8 cellular contexts compared by ENCODE assay signal in the genomic region with DNA sequence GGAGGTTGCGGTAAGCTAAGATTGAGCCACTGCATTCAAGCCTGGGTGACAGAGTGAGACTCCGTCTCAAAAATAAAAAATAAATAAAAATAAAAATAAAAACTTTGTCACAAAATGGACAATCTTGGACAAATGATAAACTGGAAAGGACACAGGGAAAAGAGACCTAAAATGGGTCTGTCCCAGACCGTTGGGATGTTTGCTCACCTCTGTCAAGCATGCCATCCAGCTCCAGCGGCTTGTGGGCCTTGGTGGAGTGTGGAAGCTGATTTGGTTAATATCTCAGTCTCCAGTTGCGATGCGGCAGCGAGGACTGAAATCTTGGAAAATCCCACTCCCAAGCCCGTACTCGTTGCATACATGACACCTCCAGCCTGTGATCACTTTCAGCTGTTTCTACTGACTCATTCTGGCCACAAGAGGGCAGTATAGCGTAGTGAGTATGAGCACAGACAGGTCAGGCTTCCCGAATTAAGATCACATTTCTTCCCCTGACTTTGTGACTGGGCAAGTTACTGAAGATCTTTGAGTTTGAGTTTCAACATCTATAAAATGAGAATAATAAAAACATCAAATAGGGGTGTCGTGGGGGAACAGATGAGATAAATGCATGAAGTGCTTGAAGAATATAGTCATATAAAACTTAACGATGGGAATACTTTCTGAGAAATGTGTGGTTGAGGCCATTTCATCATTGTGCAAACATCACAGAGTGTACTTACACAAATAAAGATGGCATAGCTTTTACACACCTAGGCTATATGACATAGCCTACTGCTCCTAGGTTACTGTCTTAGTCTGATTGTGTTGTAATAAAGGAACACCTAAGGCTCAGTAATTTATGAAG. TPM values are rescaled to one million over a fixed set of nuclear protein-coding genes. Genes with fewer than 3 reads are reported as not detected.
A peak's percentile ranks its signal among the peaks of the same experiment; 100 is the strongest.
DNase-seq lines count a peak whose midpoint lies in the region; ATAC-seq, FAIRE-seq and TF ChIP-seq lines count a peak whose summit lies in the region.

No MANE protein-coding gene starts in this region.

- peaks cover 2% of the 10 kb centered on the region; the same call in 2 of the 3 replicates for H3K4me1 Mint-ChIP-seq in GM23338
- peaks cover 2% of the 10 kb centered on the region for H3K4me1 Mint-ChIP-seq in osteocyte (ENCODE audit: unreplicated experiment)

- peak; percentile 75 for FAIRE-seq in frontal cortex (lab: Jason Lieb, UNC)

- H3K4me3 ChIP-seq in GM23338 = no peak overlapping the region
- H3K4me3 ChIP-seq in Loucy (ENCODE audit: low read length, poor library complexity, severe bottlenecking) = no peak overlapping the region
- no peak overlapping the region for H3K4me3 ChIP-seq in SJCRH30
- no peak overlapping the region for H3K4me3 ChIP-seq in upper lobe of right lung

- no peaks in the 10 kb centered on the region for H3K4me1 ChIP-seq in GM23338 (ENCODE audit: insufficient read depth)
- no peaks in the 10 kb centered on the region for H3K4me1 ChIP-seq in Loucy (ENCODE audit: insufficient read depth, low read length, poor library complexity, severe bottlenecking)
- no peaks in the 10 kb centered on the region for H3K4me1 ChIP-seq in SJCRH30
- no peaks in the 10 kb centered on the region for H3K4me1 ChIP-seq in upper lobe of right lung

- H3K27ac ChIP-seq in GM23338 (ENCODE audit: low read depth) (no peak overlapping the region), SJCRH30 (no peak overlapping the region), upper lobe of right lung (no peak overlapping the region)

- H3K27ac Mint-ChIP-seq in GM23338 (no peak overlapping the region), osteocyte (ENCODE audit: unreplicated experiment) (no peak overlapping the region)

- H3K9me3 ChIP-seq in Loucy (ENCODE audit: insufficient read depth, low read depth, low read length) = no peaks in the 10 kb centered on the region
- no peaks in the 10 kb centered on the region for H3K9me3 ChIP-seq in SJCRH30 (replicated peaks)
- H3K9me3 ChIP-seq in upper lobe of right lung = no peaks in the 10 kb centered on the region

- H3K36me3 Mint-ChIP-seq in GM23338 (ENCODE audit: low read depth) (no peaks in the 10 kb centered on the region), osteocyte (ENCODE audit: unreplicated experiment) (no peaks in the 10 kb centered on the region)

- H3K79me2 ChIP-seq in GM23338 (replicated peaks; ENCODE audit: insufficient read depth) (no peaks in the 10 kb centered on the region), Loucy (ENCODE audit: insufficient read depth, low read length) (no peaks in the 10 kb centered on the region)

- H3K36me3 ChIP-seq in GM23338 (ENCODE audit: insufficient read depth) = no peaks in the 10 kb centered on the region
- no peaks in the 10 kb centered on the region for H3K36me3 ChIP-seq in Loucy (ENCODE audit: insufficient read depth, low read length)
- H3K36me3 ChIP-seq in SJCRH30 = no peaks in the 10 kb centered on the region
- no peaks in the 10 kb centered on the region for H3K36me3 ChIP-seq in upper lobe of right lung

- DNase-seq in G401 (ENCODE audit: low spot score) (peak; percentile 85), GM23338 (ENCODE audit: low spot score) (peak; percentile 96), SJCRH30 (peak; percentile 50 to 83), frontal cortex (ENCODE audit: low spot score in 2 of 2) (peak; percentile 66 to 71), osteocyte (ENCODE audit: extremely low spot score, unreplicated experiment) (no peak), upper lobe of right lung (no peak)
- DNase-seq in activated gamma-delta T cell treated with anti-CD3 and anti-CD28 coated beads, Interleukin-2, amount 50 U/mL, for 16 hours (ENCODE audit: low read depth) = peak; percentile 48

- no peak overlapping the region for H3K4me3 Mint-ChIP-seq in GM23338
- no peak overlapping the region for H3K4me3 Mint-ChIP-seq in osteocyte (ENCODE audit: unreplicated experiment)

- no peaks in the 10 kb centered on the region for H3K27me3 Mint-ChIP-seq in GM23338 (ENCODE audit: insufficient read depth, low read depth, poor library complexity)
- H3K27me3 Mint-ChIP-seq in osteocyte (ENCODE audit: unreplicated experiment) = peaks cover 15% of the 10 kb centered on the region

- H3K4me2 ChIP-seq in GM23338 = no peak overlapping the region
- no peak overlapping the region for H3K4me2 ChIP-seq in Loucy (ENCODE audit: low read depth, low read length, poor library complexity, severe bottlenecking)

- H3K9me2 ChIP-seq in GM23338 (ENCODE audit: insufficient read depth) = no peaks in the 10 kb centered on the region
- H3K9me2 ChIP-seq in Loucy (replicated peaks; ENCODE audit: low read depth, low read length) = no peaks in the 10 kb centered on the region

- no peak overlapping the region for H3K9ac ChIP-seq in Loucy (ENCODE audit: low read depth, low read length, poor library complexity, severe bottlenecking)

- intact Hi-C loops in upper lobe of right lung (cut with DNase I) = no loop called here

- in situ Hi-C loops in G401 (cut with HindIII; ENCODE audit: low sequenced_read_pairs) = no loop called here

- H4K20me1 ChIP-seq in GM23338 (replicated peaks; ENCODE audit: insufficient read depth) (no peaks in the 10 kb centered on the region), Loucy (ENCODE audit: insufficient read depth, low read length, poor library complexity, severe bottlenecking) (no peaks in the 10 kb centered on the region)

- no peaks in the 10 kb centered on the region for H3K27me3 ChIP-seq in GM23338 (ENCODE audit: insufficient read depth)
- H3K27me3 ChIP-seq in Loucy (ENCODE audit: insufficient read depth, low read length, poor library complexity, severe bottlenecking) = no peaks in the 10 kb centered on the region
- H3K27me3 ChIP-seq in SJCRH30 = no peaks in the 10 kb centered on the region
- H3K27me3 ChIP-seq in upper lobe of right lung = no peaks in the 10 kb centered on the region

- peak; percentile 97 to 99 for TF ChIP-seq CTCF in GM23338 (conservative IDR thresholded peaks at IDR 0.05; ENCODE audit: low read depth in 2 of 2)
- TF ChIP-seq CTCF in Loucy (conservative IDR thresholded peaks at IDR 0.05; ENCODE audit: low read length) = peak; percentile 96
- peak; percentile 85 for TF ChIP-seq CTCF in osteocyte (IDR thresholded peaks at IDR 0.05)
- TF ChIP-seq CTCF in upper lobe of right lung (IDR thresholded peaks at IDR 0.05) = peak; percentile 87

- H3F3A ChIP-seq in GM23338 (replicated peaks; ENCODE audit: low read depth) (no peaks in the 10 kb centered on the region), Loucy (ENCODE audit: low read depth) (no peaks in the 10 kb centered on the region)

- H2AFZ ChIP-seq in GM23338 = peak overlapping the region; percentile 20; the same call in 1 of the 2 replicates
- H2AFZ ChIP-seq in Loucy (ENCODE audit: low read length) = peak overlapping the region; percentile 57; the same call in 1 of the 2 replicates

- ATAC-seq in GM23338 = peak; percentile 93
- peak; percentile 97 for ATAC-seq in upper lobe of right lung

- no peaks in the 10 kb centered on the region for H3K9me3 Mint-ChIP-seq in GM23338
- no peaks in the 10 kb centered on the region for H3K9me3 Mint-ChIP-seq in osteocyte (ENCODE audit: unreplicated experiment)

RNA-seq across cellular contexts. Expression of a gene that starts 19.6 kb away (rescaled TPM):
- total RNA-seq in G401 (2014; rRNA removed; shearing (Covaris generic)) = not detected in 2 replicates
- total RNA-seq in GM23338 (2014; rRNA removed; shearing (Covaris generic)) = not detected in 2 replicates
- not detected in 2 replicates for polyA plus RNA-seq in GM23338 (2016; fragmentation: Nextera tagmentation; extraction: Ambion mirVana)
- 0.04 TPM in 1 of 2 replicates, not detected in the other for total RNA-seq in SJCRH30 (2014; rRNA removed; shearing (Covaris generic))
- total RNA-seq in frontal cortex (0.41 TPM), osteocyte (not detected in 2 replicates), upper lobe of right lung (not detected)

RNA-seq across cellular contexts. Expression of a gene that starts 41.3 kb away (rescaled TPM):
- total RNA-seq in G401 (2014; rRNA removed; shearing (Covaris generic)) = 2,014 and 2,296 TPM in 2 replicates
- 1,658 and 1,827 TPM in 2 replicates for total RNA-seq in GM23338 (2014; rRNA removed; shearing (Covaris generic))
- 1,591 and 1,731 TPM in 2 replicates for polyA plus RNA-seq in GM23338 (2016; fragmentation: Nextera tagmentation; extraction: Ambion mirVana)
- 1,936 and 2,046 TPM in 2 replicates for total RNA-seq in SJCRH30 (2014; rRNA removed; shearing (Covaris generic))
- total RNA-seq in frontal cortex (1,502 TPM), osteocyte (991 and 1,002 TPM in 2 replicates), upper lobe of right lung (732 TPM)

Comparison
In these comparisons a context has a peak if more than half of its experiments do, and no peak if none do; other contexts are left out.
1. DNase-seq: peak in G401 (single experiment), GM23338 (single experiment), SJCRH30 (2 of 2), activated gamma-delta T cell treated with anti-CD3 and anti-CD28 coated beads, Interleukin-2, amount 50 U/mL, for 16 hours (single experiment) and frontal cortex (2 of 2); none in osteocyte (single experiment) and upper lobe of right lung (single experiment).
2. Peak in every context shown above with its lines, with median percentiles within 50 percentile points of each other: CTCF ChIP-seq.